30 cellular contexts compared by ENCODE assay signal in genomic region chr2:99723632-99724031, GRCh38.
"Had no signal": no experiment of that assay in that cellular context is flagged by ENCODE, and none has a peak within 500 bp of the region (broad histone marks: within the 10 kb centered on the region; RNA-seq: fewer than 3 reads in every experiment).

No MANE protein-coding gene starts in this region.

- H3K4me3 ChIP-seq: heart left ventricle, left lung, lung, mucosa of descending colon, neural progenitor cell, ovary, right atrium auricular region, skin epidermis, tibial nerve, vagina had no signal

- H3K27me3 ChIP-seq: heart left ventricle, left lung, neural progenitor cell, neutrophil, ovary, right atrium auricular region, tibial nerve, vagina had no signal

- H3K9me3 ChIP-seq: mucosa of descending colon, neutrophil, ovary had no signal

- H2AFZ ChIP-seq: neural progenitor cell had no signal

- H3K27ac ChIP-seq: heart left ventricle, left lung, neural progenitor cell, neutrophil, ovary, right atrium auricular region, skin epidermis, tibial nerve, vagina had no signal

- ATAC-seq: heart left ventricle; left colon; left lung; mucosa of descending colon; naive thymus-derived CD8-positive, alpha-beta T cell; sciatic nerve had no signal

- H3K27ac Mint-ChIP-seq: immature natural killer cell; naive thymus-derived CD8-positive, alpha-beta T cell; nephron; neural progenitor cell; progenitor cell of endocrine pancreas; stimulated activated naive CD8-positive, alpha-beta T cell treated with anti-CD3 and anti-CD28 coated beads, Interleukin-15, Interleukin-2, amounts not matched to agents 100 ng/mL and 50 ng/mL, for 24 hours; type B pancreatic cell had no signal

- H3K36me3 ChIP-seq: heart left ventricle, left lung, neural progenitor cell, neutrophil, ovary, right atrium auricular region, tibial nerve, vagina had no signal

- H3K4me1 ChIP-seq: left lung, neural progenitor cell had no signal

- H3K9ac ChIP-seq: neural progenitor cell had no signal

- FAIRE-seq: islet of Langerhans, kidney had no signal

- DNase-seq: heart left ventricle; hypothalamus; immature natural killer cell; kidney; left colon; left lung; mesendoderm; midbrain; mucosa of descending colon; naive thymus-derived CD8-positive, alpha-beta T cell; occipital lobe; ovary; stimulated activated CD4-positive, alpha-beta T cell treated with anti-CD3 and anti-CD28 coated beads, Interleukin-12 subunit alpha, Interleukin-12 subunit beta, amount 100 ng/mL, for 4 hours; stimulated activated CD4-positive, alpha-beta T cell treated with anti-CD3 and anti-CD28 coated beads, Interleukin-15, amount 100 ng/mL, for 24 hours; stimulated activated CD4-positive, alpha-beta T cell treated with anti-CD3 and anti-CD28 coated beads, Interleukin-2, amount 100 ng/mL, for 24 hours; stimulated activated CD4-positive, alpha-beta T cell treated with anti-CD3 and anti-CD28 coated beads, Interleukin-4, amount 100 ng/mL, for 1 hour; stimulated activated naive CD4-positive, alpha-beta T cell had no signal

- H3K4me2 ChIP-seq: neural progenitor cell had no signal

- H3K4me1 Mint-ChIP-seq: immature natural killer cell; naive thymus-derived CD8-positive, alpha-beta T cell had no signal

- H3K4me3 Mint-ChIP-seq: immature natural killer cell; naive thymus-derived CD8-positive, alpha-beta T cell; nephron; neural progenitor cell; stimulated activated naive CD8-positive, alpha-beta T cell treated with anti-CD3 and anti-CD28 coated beads, Interleukin-15, Interleukin-2, amounts not matched to agents 100 ng/mL and 50 ng/mL, for 24 hours; type B pancreatic cell had no signal

- H3K27me3 Mint-ChIP-seq: progenitor cell of endocrine pancreas; stimulated activated naive CD8-positive, alpha-beta T cell treated with anti-CD3 and anti-CD28 coated beads, Interleukin-15, Interleukin-2, amounts not matched to agents 100 ng/mL and 50 ng/mL, for 24 hours; type B pancreatic cell had no signal
